ENCODE assay signal across 22 cellular contexts in the genomic region with DNA sequence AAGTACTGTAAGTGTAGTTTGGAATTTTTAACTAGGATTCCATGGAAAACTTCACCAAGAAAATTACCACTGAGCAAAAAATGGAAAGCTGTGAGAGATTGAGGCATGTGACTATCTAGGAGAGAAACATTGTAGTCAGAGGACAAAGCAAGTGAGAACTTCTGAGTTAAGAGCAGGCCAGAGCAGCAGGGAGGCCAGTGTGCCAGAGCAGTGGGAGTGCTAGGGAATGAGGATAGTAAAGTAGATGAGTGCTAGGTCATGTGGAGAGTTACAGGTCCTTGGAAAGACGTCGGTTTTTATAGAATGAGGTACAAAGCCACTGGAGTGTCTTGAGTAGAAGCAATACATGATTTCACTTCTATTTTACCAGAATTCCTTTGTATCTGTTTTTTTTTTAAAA. TPM values are rescaled to one million over a fixed set of nuclear protein-coding genes. Genes with fewer than 3 reads are reported as not detected.
"Had no signal": no experiment of that assay in that cellular context is flagged by ENCODE, and none has a peak within 500 bp of the region (broad histone marks: within the 10 kb centered on the region; RNA-seq: fewer than 3 reads in every experiment).

No MANE protein-coding gene starts in this region.

- H3K9me3 ChIP-seq: SJSA1 had no signal

- H3K4me3 ChIP-seq: SJSA1, SK-N-MC had no signal

- FAIRE-seq: RCC 7860 had no signal

- H3K27ac ChIP-seq: SJSA1, SK-N-MC had no signal

- H3K27me3 ChIP-seq: SJSA1 had no signal

- DNase-seq: Karpas-422, KG1, MM.1S, NCI-H1092 treated with DMSO at 0.1 percent for 48 hours, NCI-H1436, NCI-H187, NCI-H2029, NCI-H2081 treated with DMSO at 0.1 percent for 48 hours, NCI-H2171, NCI-H226, NCI-H446, NCI-H510A, NCI-H524 treated with DMSO at 0.1 percent for 48 hours, NCI-H69, NCI-H774, Right ventricle myocardium superior, RPMI8226, SIG-M5 had no signal

- H3K36me3 ChIP-seq: SJSA1 had no signal

RNA-seq across cellular contexts. Expression of a gene that starts 52.7 kb away (rescaled TPM):
- total RNA-seq: HT-29 had no signal
